1 cellular context compared by ENCODE assay signal in genomic region chr7:81503321-81503720, GRCh38.
TF ChIP-seq lines count a peak whose summit lies in the region.

No MANE protein-coding gene starts in this region.

TF ChIP-seq in GM23338, 12 proteins besides CTCF, POLR2A, EP300 and RAD21 (continued from another document):
- TF ChIP-seq ZNF462 (CRISPR knock-in tag; IDR thresholded peaks at IDR 0.05): no peak
- no peak for TF ChIP-seq POLR2AphosphoS5 (IDR thresholded peaks at IDR 0.05; ENCODE audit: low read depth)
- TF ChIP-seq REST (IDR thresholded peaks at IDR 0.05; ENCODE audit: unreplicated experiment): no peak
- no peak for TF ChIP-seq CREB1 (CRISPR knock-in tag; IDR thresholded peaks at IDR 0.05; ENCODE audit: low read depth)
